In the genomic region with DNA sequence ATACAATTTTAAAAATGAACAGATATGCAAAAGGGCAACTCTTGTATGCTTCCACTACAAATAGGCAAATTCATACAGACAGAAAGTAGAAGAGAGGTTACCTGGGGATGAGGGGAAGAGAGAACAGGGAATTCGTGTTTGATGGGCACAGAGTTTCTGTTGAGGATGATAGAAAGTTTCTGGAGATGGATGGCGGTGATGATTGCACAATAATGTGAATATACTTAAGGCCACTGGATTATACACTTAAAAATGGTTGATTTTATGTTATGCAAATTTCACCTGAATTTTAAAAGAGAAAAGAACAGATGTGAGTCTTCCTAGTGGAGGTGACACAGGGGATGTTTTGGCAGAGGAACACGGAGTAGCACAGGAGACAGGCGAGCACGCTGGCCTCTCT, we compare ENCODE assay signal across 7 cellular contexts.
"Had no signal": no experiment of that assay in that cellular context is flagged by ENCODE, and none has a peak within 500 bp of the region (broad histone marks: within the 10 kb centered on the region; RNA-seq: fewer than 3 reads in every experiment).

No MANE protein-coding gene starts in this region.

- H3K9ac ChIP-seq: GM23248 had no signal

- H3K27ac ChIP-seq: GM23248, HL-60 had no signal

- H3K36me3 ChIP-seq: HAP-1 had no signal

- DNase-seq: GM23248, H7, HFFc6, KG1 had no signal

- ATAC-seq: HCT116 had no signal

- H2AFZ ChIP-seq: GM23248 had no signal

- H3K4me1 ChIP-seq: HAP-1 had no signal

- H3K4me3 ChIP-seq: GM23248, HAP-1 had no signal

- H3K4me3 Mint-ChIP-seq: HFFc6 had no signal

- H3K27ac Mint-ChIP-seq: HFFc6 had no signal
